ENCODE assay signal across 9 cellular contexts in the genomic region with DNA sequence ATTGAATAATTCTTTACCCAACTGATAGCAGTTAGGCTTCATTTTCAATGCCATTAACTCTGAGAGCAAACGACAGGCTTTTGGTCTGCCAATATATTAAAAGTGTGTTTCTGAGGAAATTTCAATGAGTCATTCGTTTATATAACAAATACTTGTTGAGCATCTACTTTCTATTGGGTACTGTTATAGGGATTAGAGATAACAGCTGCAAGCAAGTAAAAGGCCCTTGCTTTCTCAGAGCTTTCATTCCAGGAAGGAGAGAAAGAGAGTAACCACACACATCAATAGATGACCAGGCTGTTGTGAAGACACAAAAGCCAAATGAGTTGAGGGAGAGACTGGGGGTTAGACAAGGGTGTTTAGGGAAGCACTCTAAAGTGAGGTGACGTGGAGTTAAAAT. TPM values are rescaled to one million over a fixed set of nuclear protein-coding genes. Genes with fewer than 3 reads are reported as not detected.
DNase-seq lines count a peak whose midpoint lies in the region; ATAC-seq and TF ChIP-seq lines count a peak whose summit lies in the region.
"Had no signal": no experiment of that assay in that cellular context is flagged by ENCODE, and none has a peak within 500 bp of the region (broad histone marks: within the 10 kb centered on the region; RNA-seq: fewer than 3 reads in every experiment).

No MANE protein-coding gene starts in this region.

- CTCF ChIA-PET in activated naive CD4-positive, alpha-beta T cell treated with anti-CD3 and anti-CD28 coated beads, Interleukin-2, amount 10 ng/mL, durations not matched to agents 7 days and 5 days (lab: Charles Lee), result interaction anchor here (1.3 to 2.2 kb wide), 4 partner anchors 8 to 177 kb away, joined by 3 to 8 read pairs (median 6); no protein-coding TSS in a partner anchor

- DNase-seq in activated naive CD4-positive, alpha-beta T cell treated with anti-CD3 and anti-CD28 coated beads, Interleukin-2, amount 10 ng/mL, durations not matched to agents 7 days and 5 days, result no peak
- no peak for DNase-seq in activated naive CD4-positive, alpha-beta T cell treated with Interleukin-2 at 50 U/mL for 16 hours
- DNase-seq in lower lobe of right lung, result no peak
- no peak for DNase-seq in uterus
- DNase-seq in NOMO-1 treated with DMSO at 0.1 percent for 48 hours (lab: John Stamatoyannopoulos, UW; ENCODE audit: unreplicated experiment), result no peak
- no peak for DNase-seq in NCI-H187 (lab: John Stamatoyannopoulos, UW)
- DNase-seq: activated CD8-positive, alpha-beta memory T cell treated with anti-CD3 and anti-CD28 coated beads, Interleukin-2, amount 50 U/mL, for 4 hours had no signal

- peak in 1 of 2 donors; percentile 36 for ATAC-seq in lower lobe of right lung
- no peak for ATAC-seq in GM18873 (IDR thresholded peaks at IDR 0.05; ENCODE audit: low FRiP score, unreplicated experiment)

- intact Hi-C loops in lower lobe of right lung (cut with DNase I) (no loop called here), uterus (cut with DNase I; ENCODE audit: low total_unique reads) (no loop called here)

- H3K36me3 ChIP-seq in lower lobe of right lung, result peaks cover 33% of the 10 kb centered on the region
- H3K36me3 ChIP-seq in uterus, result no peaks in the 10 kb centered on the region

- H3K9me3 ChIP-seq in lower lobe of right lung (no peaks in the 10 kb centered on the region), uterus (no peaks in the 10 kb centered on the region)

- peaks cover 96% of the 10 kb centered on the region for H3K4me1 Mint-ChIP-seq in activated naive CD4-positive, alpha-beta T cell treated with anti-CD3 and anti-CD28 coated beads, Interleukin-2, amount 10 ng/mL, durations not matched to agents 7 days and 5 days
- peaks cover 96% of the 10 kb centered on the region for H3K4me1 Mint-ChIP-seq in activated naive CD8-positive, alpha-beta T cell (ENCODE audit: low read depth)

- TF ChIP-seq POLR2A in uterus (IDR thresholded peaks at IDR 0.05), result no peak

- TF ChIP-seq CTCF in lower lobe of right lung (IDR thresholded peaks at IDR 0.05) (no peak), uterus (IDR thresholded peaks at IDR 0.05) (no peak)

- H3K4me1 ChIP-seq in lower lobe of right lung (peaks cover 81% of the 10 kb centered on the region), uterus (peaks cover 0 to 28% of the 10 kb centered on the region in 2 donors)

- H3K27me3 Mint-ChIP-seq in activated naive CD4-positive, alpha-beta T cell treated with anti-CD3 and anti-CD28 coated beads, Interleukin-2, amount 10 ng/mL, durations not matched to agents 7 days and 5 days, result no peaks in the 10 kb centered on the region
- no peaks in the 10 kb centered on the region for H3K27me3 Mint-ChIP-seq in activated naive CD8-positive, alpha-beta T cell

- H3K27ac ChIP-seq in lower lobe of right lung, result peak overlapping the region; percentile 70
- H3K27ac ChIP-seq in uterus, result peak overlapping the region; percentile 15 to 90

- H3K27me3 ChIP-seq in lower lobe of right lung (ENCODE audit: low read depth), result no peaks in the 10 kb centered on the region
- no peaks in the 10 kb centered on the region for H3K27me3 ChIP-seq in uterus

- H3K9me3 Mint-ChIP-seq in activated naive CD4-positive, alpha-beta T cell treated with anti-CD3 and anti-CD28 coated beads, Interleukin-2, amount 10 ng/mL, durations not matched to agents 7 days and 5 days, result peaks cover 1% of the 10 kb centered on the region
- no peaks in the 10 kb centered on the region for H3K9me3 Mint-ChIP-seq in activated naive CD8-positive, alpha-beta T cell (ENCODE audit: low read depth)

- H3K27ac Mint-ChIP-seq in activated naive CD4-positive, alpha-beta T cell treated with anti-CD3 and anti-CD28 coated beads, Interleukin-2, amount 10 ng/mL, durations not matched to agents 7 days and 5 days, result peak overlapping the region; percentile 90
- H3K27ac Mint-ChIP-seq in activated naive CD8-positive, alpha-beta T cell, result peak overlapping the region; percentile 96

- no peak overlapping the region for H3K4me3 ChIP-seq in lower lobe of right lung
- no peak overlapping the region for H3K4me3 ChIP-seq in uterus

- H3K36me3 Mint-ChIP-seq in activated naive CD4-positive, alpha-beta T cell treated with anti-CD3 and anti-CD28 coated beads, Interleukin-2, amount 10 ng/mL, durations not matched to agents 7 days and 5 days, result peaks cover 81% of the 10 kb centered on the region
- peaks cover 42% of the 10 kb centered on the region for H3K36me3 Mint-ChIP-seq in activated naive CD8-positive, alpha-beta T cell

- peak overlapping the region; percentile 40 for H3K4me3 Mint-ChIP-seq in activated naive CD4-positive, alpha-beta T cell treated with anti-CD3 and anti-CD28 coated beads, Interleukin-2, amount 10 ng/mL, durations not matched to agents 7 days and 5 days
- H3K4me3 Mint-ChIP-seq in activated naive CD8-positive, alpha-beta T cell, result peak overlapping the region; percentile 79

RNA-seq across cellular contexts. Expression of gene CD44, which starts 35.7 kb away (rescaled TPM):
- total RNA-seq in lower lobe of right lung (613 TPM), uterus (100 to 1,000 TPM; 135 to 636 (median 397) TPM)
